ENCODE assay signal across 1 cellular context in the genomic region with DNA sequence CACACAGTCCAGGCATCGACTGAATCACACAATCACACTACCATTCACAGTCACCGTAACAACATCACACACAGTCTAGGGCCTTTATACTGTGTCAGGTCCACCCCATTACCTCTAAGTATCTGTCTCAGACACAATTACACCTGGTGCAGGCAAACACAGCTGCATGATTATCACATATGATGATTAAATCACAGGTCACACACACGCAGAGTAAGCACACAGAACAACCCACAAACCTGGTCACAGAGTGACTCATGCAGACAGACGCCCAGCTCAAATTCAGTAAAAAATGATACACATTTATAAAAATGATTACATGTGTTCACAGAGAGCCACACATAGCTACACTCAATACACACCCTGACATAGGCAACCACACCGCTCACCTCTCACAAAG.
TF ChIP-seq lines count a peak whose summit lies in the region.

No MANE protein-coding gene starts in this region.

TF ChIP-seq in H1, 55 proteins besides CTCF, POLR2A, EP300 and RAD21:
- no peak for TF ChIP-seq CBX8 (IDR thresholded peaks at IDR 0.05; ENCODE audit: borderline replicate concordance, low read depth, low read length)
- no peak for TF ChIP-seq FOSL1 (IDR thresholded peaks at IDR 0.05; ENCODE audit: insufficient read depth, low read depth, low read length)
- no peak for TF ChIP-seq EZH2 (IDR thresholded peaks at IDR 0.05; ENCODE audit: low read depth, low read length, severe bottlenecking)
- no peak for TF ChIP-seq SIRT6 (IDR thresholded peaks at IDR 0.05; ENCODE audit: low read length)
- TF ChIP-seq SIX5 (IDR thresholded peaks at IDR 0.05; ENCODE audit: low read depth, low read length) = no peak
- no peak for TF ChIP-seq NANOG (IDR thresholded peaks at IDR 0.05; ENCODE audit: insufficient read depth, low read depth, low read length, poor library complexity, severe bottlenecking)
- no peak for TF ChIP-seq ASH2L (IDR thresholded peaks at IDR 0.05; ENCODE audit: low read length)
- TF ChIP-seq CHD7 (IDR thresholded peaks at IDR 0.05; ENCODE audit: insufficient replicate concordance, low read length) = no peak
- TF ChIP-seq RXRA (IDR thresholded peaks at IDR 0.05; ENCODE audit: insufficient read depth, low read depth, low read length) = no peak
- TF ChIP-seq CTBP2 (IDR thresholded peaks at IDR 0.05; ENCODE audit: borderline replicate concordance, insufficient read depth, insufficient read length, low read length) = no peak
- no peak for TF ChIP-seq SP1 (IDR thresholded peaks at IDR 0.05; ENCODE audit: low read depth, low read length)
- TF ChIP-seq GTF2F1 (IDR thresholded peaks at IDR 0.05; ENCODE audit: borderline replicate concordance, low read depth, low read length) = no peak
- no peak for TF ChIP-seq JUN (IDR thresholded peaks at IDR 0.05; ENCODE audit: low read depth, low read length)
- no peak for TF ChIP-seq CBX5 (IDR thresholded peaks at IDR 0.05; ENCODE audit: low read depth, low read length)
- TF ChIP-seq CHD1 (IDR thresholded peaks at IDR 0.05; ENCODE audit: low read depth, low read length) = no peak
- TF ChIP-seq MAX (IDR thresholded peaks at IDR 0.05) = no peak
- TF ChIP-seq PHF8 (conservative IDR thresholded peaks at IDR 0.05; ENCODE audit: low read depth, low read length) = no peak
- TF ChIP-seq RFX5 (IDR thresholded peaks at IDR 0.05; ENCODE audit: borderline replicate concordance, low read depth, low read length) = no peak
- TF ChIP-seq JUND (IDR thresholded peaks at IDR 0.05; ENCODE audit: low read length) = no peak
- TF ChIP-seq USF2 (IDR thresholded peaks at IDR 0.05; ENCODE audit: low read length) = no peak
